Comparison of ENCODE assay signal across 8 cellular contexts in the genomic region with DNA sequence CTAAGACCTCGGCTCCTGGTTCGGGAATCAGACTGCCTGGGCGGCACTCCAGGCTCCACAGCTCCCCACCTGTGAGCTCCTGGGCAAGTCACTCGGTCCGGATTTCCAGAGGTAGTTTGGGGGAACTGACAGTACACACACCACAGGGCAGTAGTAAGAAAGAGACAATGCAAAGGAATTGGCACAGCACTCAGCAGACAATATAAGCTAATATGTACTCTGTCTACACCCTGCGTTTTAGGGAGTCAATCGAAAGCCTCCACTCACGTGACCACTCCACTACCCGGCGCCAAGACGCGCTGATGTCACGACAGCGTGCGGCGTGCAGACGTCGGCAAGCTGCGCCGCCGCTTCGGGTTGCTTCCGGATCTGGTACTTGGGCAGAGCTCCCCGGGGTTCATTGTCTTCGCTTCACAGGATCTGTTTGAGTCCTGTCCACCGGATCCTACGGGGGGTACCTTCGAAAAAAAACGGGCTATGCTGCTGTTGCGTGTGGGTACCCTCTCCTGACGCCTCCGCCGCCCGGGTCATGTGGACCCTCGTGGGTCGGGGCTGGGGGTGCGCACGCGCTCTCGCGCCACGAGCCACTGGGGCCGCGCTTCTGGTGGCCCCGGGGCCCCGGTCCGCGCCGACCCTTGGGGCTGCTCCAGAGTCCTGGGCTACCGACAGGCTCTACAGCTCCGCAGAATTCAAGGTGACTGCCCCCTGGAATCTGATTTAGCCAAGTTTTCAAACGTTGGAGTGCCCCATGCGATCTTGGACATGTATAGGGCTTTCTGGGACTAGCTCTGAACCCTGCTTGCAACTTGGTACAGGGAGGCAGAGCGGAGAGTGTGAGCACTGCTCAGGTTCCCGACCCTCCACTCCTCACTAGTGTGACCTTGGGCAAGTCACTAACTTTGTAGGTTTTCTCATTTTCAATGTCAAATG. TPM values are rescaled to one million over a fixed set of nuclear protein-coding genes. Genes with fewer than 3 reads are reported as not detected.
DNase-seq lines count a peak whose midpoint lies in the region; ATAC-seq, FAIRE-seq and TF ChIP-seq lines count a peak whose summit lies in the region.

A gene with protein sequence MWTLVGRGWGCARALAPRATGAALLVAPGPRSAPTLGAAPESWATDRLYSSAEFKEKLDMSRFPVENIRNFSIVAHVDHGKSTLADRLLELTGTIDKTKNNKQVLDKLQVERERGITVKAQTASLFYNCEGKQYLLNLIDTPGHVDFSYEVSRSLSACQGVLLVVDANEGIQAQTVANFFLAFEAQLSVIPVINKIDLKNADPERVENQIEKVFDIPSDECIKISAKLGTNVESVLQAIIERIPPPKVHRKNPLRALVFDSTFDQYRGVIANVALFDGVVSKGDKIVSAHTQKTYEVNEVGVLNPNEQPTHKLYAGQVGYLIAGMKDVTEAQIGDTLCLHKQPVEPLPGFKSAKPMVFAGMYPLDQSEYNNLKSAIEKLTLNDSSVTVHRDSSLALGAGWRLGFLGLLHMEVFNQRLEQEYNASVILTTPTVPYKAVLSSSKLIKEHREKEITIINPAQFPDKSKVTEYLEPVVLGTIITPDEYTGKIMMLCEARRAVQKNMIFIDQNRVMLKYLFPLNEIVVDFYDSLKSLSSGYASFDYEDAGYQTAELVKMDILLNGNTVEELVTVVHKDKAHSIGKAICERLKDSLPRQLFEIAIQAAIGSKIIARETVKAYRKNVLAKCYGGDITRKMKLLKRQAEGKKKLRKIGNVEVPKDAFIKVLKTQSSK (plus strand): TSS at position 327 of the 930 bp plus-strand sequence. CDS start 203 bp downstream, at position 530.

- peaks cover 20% of the 10 kb centered on the region for H3K4me1 Mint-ChIP-seq in activated T-cell treated with anti-CD3 and anti-CD28 coated beads, Interleukin-2, amount 50 U/mL, for 72 hours (ENCODE audit: low read depth)

- H3K4me3 Mint-ChIP-seq in activated T-cell treated with anti-CD3 and anti-CD28 coated beads, Interleukin-2, amount 50 U/mL, for 72 hours: peak within 1 kb of the TSS; percentile 89 to 95

- H3K27ac ChIP-seq in KOPT-K1 (ENCODE audit: low read depth, low read length, poor library complexity, severe bottlenecking): peak within 1 kb of the TSS; percentile 84
- peak within 1 kb of the TSS; percentile 86 to 92 (median 88) for H3K27ac ChIP-seq in esophagus muscularis mucosa (replicated peaks in 1 of 4)
- peak within 1 kb of the TSS; percentile 97 for H3K27ac ChIP-seq in muscle layer of duodenum (ENCODE audit: low read length)

- TF ChIP-seq EP300 in esophagus muscularis mucosa (IDR thresholded peaks at IDR 0.05): no peak

- 0% methylated on average over 16 of the region's 55 CpGs for WGBS in esophagus muscularis mucosa

- FAIRE-seq in RCC 7860 (lab: Jason Lieb, UNC): peak; percentile 52

- peak within 1 kb of the TSS; percentile 98 for H3K27ac Mint-ChIP-seq in activated T-cell treated with anti-CD3 and anti-CD28 coated beads, Interleukin-2, amount 50 U/mL, for 72 hours

- peaks cover 1 to 11% of the 10 kb centered on the region in 2 donors for H3K36me3 Mint-ChIP-seq in activated T-cell treated with anti-CD3 and anti-CD28 coated beads, Interleukin-2, amount 50 U/mL, for 72 hours (ENCODE audit: insufficient read depth in 2 of 2)

- peaks cover 20 to 29% (median 26%) of the 10 kb centered on the region in 4 donors for H3K4me1 ChIP-seq in esophagus muscularis mucosa
- H3K4me1 ChIP-seq in muscle layer of duodenum (ENCODE audit: control insufficient read depth in 1 of 2, insufficient read depth in 2 of 2, low read length in 2 of 2): peaks cover 3 to 23% of the 10 kb centered on the region in 2 donors

- H3K27me3 ChIP-seq in esophagus muscularis mucosa (no peaks in the 10 kb centered on the region), muscle layer of duodenum (ENCODE audit: low read depth, low read length) (no peaks in the 10 kb centered on the region)

- TF ChIP-seq POLR2A in esophagus muscularis mucosa (IDR thresholded peaks at IDR 0.05; ENCODE audit: low read depth): no peak

- TF ChIP-seq CTCF in esophagus muscularis mucosa (IDR thresholded peaks at IDR 0.05): peak in 1 of 3 experiments; percentile 15

- H3K9me3 ChIP-seq in KOPT-K1 (ENCODE audit: insufficient read depth, low read length, poor library complexity, severe bottlenecking): no peaks in the 10 kb centered on the region
- no peaks in the 10 kb centered on the region for H3K9me3 ChIP-seq in esophagus muscularis mucosa
- H3K9me3 ChIP-seq in muscle layer of duodenum (ENCODE audit: control insufficient read depth in 1 of 2, low read length in 2 of 2): no peaks in the 10 kb centered on the region

- H3K4me3 ChIP-seq in esophagus muscularis mucosa (peak within 1 kb of the TSS; percentile 73 to 88 (median 80)), muscle layer of duodenum (ENCODE audit: low read depth in 1 of 2, low read length in 2 of 2) (peak within 1 kb of the TSS; percentile 97 to 98)

- intact Hi-C loops in esophagus muscularis mucosa (cut with DNase I): loop anchor here (5.0 kb wide), 1 partner anchor 231 kb away; a partner anchor contains a TSS

- no peaks in the 10 kb centered on the region for H3K27me3 Mint-ChIP-seq in activated T-cell treated with anti-CD3 and anti-CD28 coated beads, Interleukin-2, amount 50 U/mL, for 72 hours (ENCODE audit: low read depth)

- DNase-seq in DMS79 (lab: John Stamatoyannopoulos, UW) (peak; percentile 51), RCC 7860 (ENCODE audit: low spot score) (peak; percentile 70), esophagus muscularis mucosa (ENCODE audit: extremely low spot score) (peak; percentile 96)
- peak; percentile 89 for DNase-seq in activated T-cell treated with anti-CD3 and anti-CD28 coated beads, Interleukin-2, amount 50 U/mL, for 72 hours
- DNase-seq in stimulated activated CD8-positive, alpha-beta memory T cell treated with anti-CD3 and anti-CD28 coated beads, Interleukin-7, amount 100 ng/mL, for 4 hours (ENCODE audit: low read depth in 2 of 2): peak; percentile 78 to 87

- ATAC-seq in GM21786 (IDR thresholded peaks at IDR 0.05; ENCODE audit: unreplicated experiment): peak; percentile 97
- peak; percentile 94 for ATAC-seq in activated T-cell treated with anti-CD3 and anti-CD28 coated beads, Interleukin-2, amount 50 U/mL, for 72 hours (replicated peaks in 1 of 2)

- H3K36me3 ChIP-seq in KOPT-K1 (ENCODE audit: insufficient read depth, low read length) (peaks cover 28% of the 10 kb centered on the region), esophagus muscularis mucosa (peaks cover 4 to 18% (median 10%) of the 10 kb centered on the region in 4 donors), muscle layer of duodenum (ENCODE audit: control insufficient read depth in 1 of 2, insufficient read depth in 2 of 2, low read length in 2 of 2) (peaks cover 2 to 4% of the 10 kb centered on the region in 2 donors)

- H3K9me3 Mint-ChIP-seq in activated T-cell treated with anti-CD3 and anti-CD28 coated beads, Interleukin-2, amount 50 U/mL, for 72 hours: no peaks in the 10 kb centered on the region

RNA-seq across cellular contexts. Expression of the gene that starts here (rescaled TPM):
- total RNA-seq in activated T-cell treated with anti-CD3 and anti-CD28 coated beads, Interleukin-2, amount 50 U/mL, for 72 hours: 10 to 100 TPM; 26.0 to 35.6 TPM
- total RNA-seq in esophagus muscularis mucosa: 10 to 100 TPM; 11.4 to 15.7 (median 14.5) TPM

Comparison
In these comparisons a context has a peak if more than half of its experiments do, and no peak if none do; other contexts are left out.
1. Peak in every context shown above with its lines: DNase-seq, ATAC-seq, H3K4me3 ChIP-seq and H3K27ac ChIP-seq.